18 cellular contexts compared by ENCODE assay signal in the genomic region with DNA sequence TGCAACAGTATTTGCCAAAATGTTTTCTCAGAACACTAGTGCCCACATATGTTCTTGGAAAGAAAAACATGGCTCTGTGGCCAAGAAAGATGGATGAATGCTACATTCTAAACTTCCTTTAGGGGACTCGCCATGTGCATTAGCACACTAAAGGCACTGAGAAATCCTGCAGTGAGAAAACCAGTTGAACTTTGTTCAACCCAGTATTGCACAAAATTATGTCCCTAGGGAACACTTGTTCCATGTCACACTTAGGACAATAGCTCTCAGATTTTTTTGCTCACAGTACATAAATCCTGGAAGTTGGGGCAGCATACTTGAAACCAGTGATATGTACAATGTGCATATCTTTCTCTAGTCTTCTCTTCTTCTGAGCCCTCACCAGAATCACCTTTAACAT.
"Had no signal": no experiment of that assay in that cellular context is flagged by ENCODE, and none has a peak within 500 bp of the region (broad histone marks: within the 10 kb centered on the region; RNA-seq: fewer than 3 reads in every experiment).

No MANE protein-coding gene starts in this region.

- H3K4me1 ChIP-seq: breast epithelium, upper lobe of right lung had no signal

- H3K4me3 ChIP-seq: ascending aorta, breast epithelium, stomach, thoracic aorta, upper lobe of right lung had no signal

- DNase-seq: activated CD4-positive, alpha-beta T cell treated with anti-CD3 and anti-CD28 coated beads, Interleukin-2, amount 50 U/mL, for 1 hour; activated CD8-positive, alpha-beta memory T cell treated with anti-CD3 and anti-CD28 coated beads for 24 hours; cerebellar nuclear complex; effector memory CD8-positive, alpha-beta T cell; foreskin melanocyte; posterior cingulate gyrus; retina; stimulated activated CD4-positive, alpha-beta T cell treated with anti-CD3 and anti-CD28 coated beads, Interleukin-12 subunit alpha, Interleukin-12 subunit beta, amount 100 ng/mL, for 4 hours; stimulated activated CD4-positive, alpha-beta T cell treated with anti-CD3 and anti-CD28 coated beads, Interleukin-2, amount 100 ng/mL, for 24 hours; stomach; upper lobe of right lung had no signal

- ATAC-seq: effector memory CD8-positive, alpha-beta T cell; upper lobe of right lung had no signal

- H3K9me3 Mint-ChIP-seq: activated naive CD4-positive, alpha-beta T cell treated with anti-CD3 and anti-CD28 coated beads for 36 hours; activated T-helper 2 cell treated with anti-CD3 and anti-CD28 coated beads, Interferon-gamma antibody, Interleukin-2, Interleukin-4, amounts not matched to agents 10 μg/mL and 5 μg/mL and 100 μg/mL, durations not matched to agents 14 hours and 24 hours and 36 hours; dendritic cell treated with granulocyte-macrophage colony-stimulating factor and Interleukin-4, amounts not matched to agents 40 ng/mL and 50 ng/mL, for 4 days; effector memory CD8-positive, alpha-beta T cell; natural killer cell treated with Interleukin-12 subunit alpha and Interleukin-12 subunit beta and Interleukin-15 and Interleukin-18, amount 100 ng/mL, for 72 hours had no signal

- H3K36me3 Mint-ChIP-seq: natural killer cell treated with Interleukin-12 subunit alpha and Interleukin-12 subunit beta and Interleukin-15 and Interleukin-18, amount 100 ng/mL, for 72 hours had no signal

- H3K27ac Mint-ChIP-seq: activated naive CD4-positive, alpha-beta T cell treated with anti-CD3 and anti-CD28 coated beads for 36 hours; activated T-helper 2 cell treated with anti-CD3 and anti-CD28 coated beads, Interferon-gamma antibody, Interleukin-2, Interleukin-4, amounts not matched to agents 10 μg/mL and 5 μg/mL and 100 μg/mL, durations not matched to agents 14 hours and 24 hours and 36 hours; dendritic cell treated with granulocyte-macrophage colony-stimulating factor and Interleukin-4, amounts not matched to agents 40 ng/mL and 50 ng/mL, for 4 days; effector memory CD8-positive, alpha-beta T cell; natural killer cell treated with Interleukin-12 subunit alpha and Interleukin-12 subunit beta and Interleukin-15 and Interleukin-18, amount 100 ng/mL, for 72 hours had no signal

- H3K27me3 ChIP-seq: ascending aorta, breast epithelium, stomach, upper lobe of right lung had no signal

- H3K36me3 ChIP-seq: ascending aorta, breast epithelium, stomach, thoracic aorta, upper lobe of right lung had no signal

- H3K27ac ChIP-seq: ascending aorta, breast epithelium, stomach, thoracic aorta, upper lobe of right lung had no signal

- H3K4me3 Mint-ChIP-seq: activated naive CD4-positive, alpha-beta T cell treated with anti-CD3 and anti-CD28 coated beads for 36 hours; dendritic cell treated with granulocyte-macrophage colony-stimulating factor and Interleukin-4, amounts not matched to agents 40 ng/mL and 50 ng/mL, for 4 days; effector memory CD8-positive, alpha-beta T cell; natural killer cell treated with Interleukin-12 subunit alpha and Interleukin-12 subunit beta and Interleukin-15 and Interleukin-18, amount 100 ng/mL, for 72 hours had no signal
